1 cellular context compared by ENCODE assay signal in the genomic region with DNA sequence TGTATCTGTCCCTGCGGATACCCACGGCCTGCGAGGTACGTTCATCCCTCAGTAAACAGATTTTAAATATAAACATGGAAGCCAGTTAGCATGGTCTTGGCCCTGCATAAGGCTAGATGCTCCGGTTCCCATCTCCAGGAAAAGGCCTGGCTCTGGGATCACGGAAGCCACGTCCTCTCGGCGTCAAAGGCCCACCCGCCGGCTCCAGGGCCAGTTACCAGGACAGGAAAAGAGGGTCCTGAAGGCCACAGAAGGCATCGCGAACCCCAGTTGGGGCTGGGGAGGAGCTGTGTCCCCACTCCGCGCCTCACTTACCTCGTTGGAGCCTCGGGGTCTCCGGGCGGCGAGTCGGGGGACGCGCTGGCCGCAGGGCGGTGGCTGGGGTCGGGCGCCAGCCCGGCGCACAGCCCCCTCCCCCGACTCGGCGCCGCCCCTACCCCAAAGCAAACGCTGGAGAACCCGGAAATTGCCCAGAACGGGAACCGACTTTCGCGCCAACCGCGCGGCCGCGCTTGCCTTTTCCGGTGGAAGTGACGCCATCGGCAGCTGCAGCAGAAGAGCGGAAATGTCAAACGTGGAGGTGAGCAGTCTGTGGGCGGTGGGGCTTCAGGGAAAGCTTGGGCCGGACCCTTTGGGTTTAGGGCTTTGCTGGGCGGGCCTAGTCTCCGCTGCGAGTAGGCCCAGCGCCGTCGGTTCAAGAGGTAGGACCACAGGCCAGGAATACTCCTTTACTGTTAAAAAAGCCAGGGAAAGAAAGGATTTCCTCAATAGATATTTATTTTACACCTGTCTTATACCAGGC.
TF ChIP-seq lines count a peak whose summit lies in the region.

A gene (minus strand): TSS at position 488 of the 802 bp plus-strand sequence. CDS start 814 bp downstream, outside the sequence.

TF ChIP-seq in K562, 482 proteins besides CTCF, POLR2A, EP300 and RAD21 (continued from another document and continues in another):
- TF ChIP-seq ZZZ3 (IDR thresholded peaks at IDR 0.05) (0 out of 2 replicates have a peak, but pooled peaks have one; percentile 34), GABPA (tag; conservative IDR thresholded peaks at IDR 0.05; ENCODE audit: low read depth) (peak; percentile 95), TEAD1 (CRISPR knock-in tag; IDR thresholded peaks at IDR 0.05) (peak in 1 of 2 experiments; percentile 41; a peak in 1 of 4 replicates), CREB1 (IDR thresholded peaks at IDR 0.05) (peak; percentile 75), CREB1 (CRISPR knock-in tag; IDR thresholded peaks at IDR 0.05) (peak; percentile 67), ZSCAN29 (IDR thresholded peaks at IDR 0.05) (no peak), EGR1 (conservative IDR thresholded peaks at IDR 0.05) (peak; percentile 83), ZNF717 (CRISPR knock-in tag; IDR thresholded peaks at IDR 0.05) (no peak), ELF4 (CRISPR knock-in tag; IDR thresholded peaks at IDR 0.05) (peak; percentile 57; the same call in 1 of the 2 replicates), RBM22 (IDR thresholded peaks at IDR 0.05; ENCODE audit: low read depth, low read length, poor library complexity, severe bottlenecking) (peak; percentile 55), FOXM1 (IDR thresholded peaks at IDR 0.05; ENCODE audit: low read depth) (0 out of 2 replicates have a peak, but pooled peaks have one; percentile 46), FOXM1 (CRISPR knock-in tag; IDR thresholded peaks at IDR 0.05; ENCODE audit: low read depth) (no peak), RAD51 (IDR thresholded peaks at IDR 0.05; ENCODE audit: borderline replicate concordance, low read depth) (no peak), EP400 (IDR thresholded peaks at IDR 0.05) (peak; percentile 83), ZEB2 (IDR thresholded peaks at IDR 0.05) (peak; percentile 24; the same call in 1 of the 2 replicates), ZNF24 (IDR thresholded peaks at IDR 0.05) (no peak), JUNB (CRISPR knock-in tag; conservative IDR thresholded peaks at IDR 0.05) (no peak), ZNF431 (CRISPR knock-in tag; IDR thresholded peaks at IDR 0.05) (no peak), CCAR2 (IDR thresholded peaks at IDR 0.05; ENCODE audit: low read depth, low read length) (no peak), ZNF644 (tag; IDR thresholded peaks at IDR 0.05; ENCODE audit: low read depth) (no peak), RBM17 (IDR thresholded peaks at IDR 0.05; ENCODE audit: borderline replicate concordance, low read depth, low read length) (no peak), SNIP1 (IDR thresholded peaks at IDR 0.05; ENCODE audit: low read depth) (no peak), SUPT5H (IDR thresholded peaks at IDR 0.05) (peak; percentile 78), RB1 (IDR thresholded peaks at IDR 0.05; ENCODE audit: low read depth) (peak; percentile 84; the same call in 1 of the 2 replicates), MTA3 (IDR thresholded peaks at IDR 0.05; ENCODE audit: borderline replicate concordance) (0 out of 2 replicates have a peak, but pooled peaks have one; percentile 33), NR2F6 (CRISPR knock-in tag; IDR thresholded peaks at IDR 0.05) (no peak), JUND (IDR thresholded peaks at IDR 0.05; ENCODE audit: borderline replicate concordance, low read depth, low read length) (peak; percentile 78), JUND (tag; IDR thresholded peaks at IDR 0.05; ENCODE audit: borderline replicate concordance, low read depth, low read length) (peak; percentile 48; the same call in 1 of the 3 replicates), PHF8 (IDR thresholded peaks at IDR 0.05; ENCODE audit: borderline replicate concordance, low read length) (peak; percentile 70; the same call in 1 of the 2 replicates), ZFX (CRISPR knock-in tag; IDR thresholded peaks at IDR 0.05) (peak; percentile 77), POLR2G (IDR thresholded peaks at IDR 0.05; ENCODE audit: low read depth, low read length) (peak; percentile 94), HDAC3 (IDR thresholded peaks at IDR 0.05; ENCODE audit: borderline replicate concordance, partially characterized antibody) (no peak), ARID1B (IDR thresholded peaks at IDR 0.05) (no peak)
- TF ChIP-seq, protein P1, sequence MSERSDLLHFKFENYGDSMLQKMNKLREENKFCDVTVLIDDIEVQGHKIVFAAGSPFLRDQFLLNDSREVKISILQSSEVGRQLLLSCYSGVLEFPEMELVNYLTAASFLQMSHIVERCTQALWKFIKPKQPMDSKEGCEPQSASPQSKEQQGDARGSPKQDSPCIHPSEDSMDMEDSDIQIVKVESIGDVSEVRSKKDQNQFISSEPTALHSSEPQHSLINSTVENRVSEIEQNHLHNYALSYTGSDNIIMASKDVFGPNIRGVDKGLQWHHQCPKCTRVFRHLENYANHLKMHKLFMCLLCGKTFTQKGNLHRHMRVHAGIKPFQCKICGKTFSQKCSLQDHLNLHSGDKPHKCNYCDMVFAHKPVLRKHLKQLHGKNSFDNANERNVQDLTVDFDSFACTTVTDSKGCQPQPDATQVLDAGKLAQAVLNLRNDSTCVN (CRISPR knock-in tag; IDR thresholded peaks at IDR 0.05): no peak
- TF ChIP-seq, protein P2, sequence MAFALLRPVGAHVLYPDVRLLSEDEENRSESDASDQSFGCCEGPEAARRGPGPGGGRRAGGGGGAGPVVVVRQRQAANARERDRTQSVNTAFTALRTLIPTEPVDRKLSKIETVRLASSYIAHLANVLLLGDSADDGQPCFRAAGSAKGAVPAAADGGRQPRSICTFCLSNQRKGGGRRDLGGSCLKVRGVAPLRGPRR (CRISPR knock-in tag; IDR thresholded peaks at IDR 0.05): no peak
- TF ChIP-seq, protein P3, sequence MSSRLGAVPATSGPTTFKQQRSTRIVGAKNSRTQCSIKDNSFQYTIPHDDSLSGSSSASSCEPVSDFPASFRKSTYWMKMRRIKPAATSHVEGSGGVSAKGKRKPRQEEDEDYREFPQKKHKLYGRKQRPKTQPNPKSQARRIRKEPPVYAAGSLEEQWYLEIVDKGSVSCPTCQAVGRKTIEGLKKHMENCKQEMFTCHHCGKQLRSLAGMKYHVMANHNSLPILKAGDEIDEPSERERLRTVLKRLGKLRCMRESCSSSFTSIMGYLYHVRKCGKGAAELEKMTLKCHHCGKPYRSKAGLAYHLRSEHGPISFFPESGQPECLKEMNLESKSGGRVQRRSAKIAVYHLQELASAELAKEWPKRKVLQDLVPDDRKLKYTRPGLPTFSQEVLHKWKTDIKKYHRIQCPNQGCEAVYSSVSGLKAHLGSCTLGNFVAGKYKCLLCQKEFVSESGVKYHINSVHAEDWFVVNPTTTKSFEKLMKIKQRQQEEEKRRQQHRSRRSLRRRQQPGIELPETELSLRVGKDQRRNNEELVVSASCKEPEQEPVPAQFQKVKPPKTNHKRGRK (tag; IDR thresholded peaks at IDR 0.05): no peak
- TF ChIP-seq, protein P4, sequence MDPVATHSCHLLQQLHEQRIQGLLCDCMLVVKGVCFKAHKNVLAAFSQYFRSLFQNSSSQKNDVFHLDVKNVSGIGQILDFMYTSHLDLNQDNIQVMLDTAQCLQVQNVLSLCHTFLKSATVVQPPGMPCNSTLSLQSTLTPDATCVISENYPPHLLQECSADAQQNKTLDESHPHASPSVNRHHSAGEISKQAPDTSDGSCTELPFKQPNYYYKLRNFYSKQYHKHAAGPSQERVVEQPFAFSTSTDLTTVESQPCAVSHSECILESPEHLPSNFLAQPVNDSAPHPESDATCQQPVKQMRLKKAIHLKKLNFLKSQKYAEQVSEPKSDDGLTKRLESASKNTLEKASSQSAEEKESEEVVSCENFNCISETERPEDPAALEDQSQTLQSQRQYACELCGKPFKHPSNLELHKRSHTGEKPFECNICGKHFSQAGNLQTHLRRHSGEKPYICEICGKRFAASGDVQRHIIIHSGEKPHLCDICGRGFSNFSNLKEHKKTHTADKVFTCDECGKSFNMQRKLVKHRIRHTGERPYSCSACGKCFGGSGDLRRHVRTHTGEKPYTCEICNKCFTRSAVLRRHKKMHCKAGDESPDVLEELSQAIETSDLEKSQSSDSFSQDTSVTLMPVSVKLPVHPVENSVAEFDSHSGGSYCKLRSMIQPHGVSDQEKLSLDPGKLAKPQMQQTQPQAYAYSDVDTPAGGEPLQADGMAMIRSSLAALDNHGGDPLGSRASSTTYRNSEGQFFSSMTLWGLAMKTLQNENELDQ (CRISPR knock-in tag; IDR thresholded peaks at IDR 0.05; ENCODE audit: borderline replicate concordance): no peak
- TF ChIP-seq, protein P5, sequence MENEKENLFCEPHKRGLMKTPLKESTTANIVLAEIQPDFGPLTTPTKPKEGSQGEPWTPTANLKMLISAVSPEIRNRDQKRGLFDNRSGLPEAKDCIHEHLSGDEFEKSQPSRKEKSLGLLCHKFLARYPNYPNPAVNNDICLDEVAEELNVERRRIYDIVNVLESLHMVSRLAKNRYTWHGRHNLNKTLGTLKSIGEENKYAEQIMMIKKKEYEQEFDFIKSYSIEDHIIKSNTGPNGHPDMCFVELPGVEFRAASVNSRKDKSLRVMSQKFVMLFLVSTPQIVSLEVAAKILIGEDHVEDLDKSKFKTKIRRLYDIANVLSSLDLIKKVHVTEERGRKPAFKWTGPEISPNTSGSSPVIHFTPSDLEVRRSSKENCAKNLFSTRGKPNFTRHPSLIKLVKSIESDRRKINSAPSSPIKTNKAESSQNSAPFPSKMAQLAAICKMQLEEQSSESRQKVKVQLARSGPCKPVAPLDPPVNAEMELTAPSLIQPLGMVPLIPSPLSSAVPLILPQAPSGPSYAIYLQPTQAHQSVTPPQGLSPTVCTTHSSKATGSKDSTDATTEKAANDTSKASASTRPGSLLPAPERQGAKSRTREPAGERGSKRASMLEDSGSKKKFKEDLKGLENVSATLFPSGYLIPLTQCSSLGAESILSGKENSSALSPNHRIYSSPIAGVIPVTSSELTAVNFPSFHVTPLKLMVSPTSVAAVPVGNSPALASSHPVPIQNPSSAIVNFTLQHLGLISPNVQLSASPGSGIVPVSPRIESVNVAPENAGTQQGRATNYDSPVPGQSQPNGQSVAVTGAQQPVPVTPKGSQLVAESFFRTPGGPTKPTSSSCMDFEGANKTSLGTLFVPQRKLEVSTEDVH (IDR thresholded peaks at IDR 0.05; ENCODE audit: low read depth, partially characterized antibody): peak; percentile 97
- TF ChIP-seq, protein P6, sequence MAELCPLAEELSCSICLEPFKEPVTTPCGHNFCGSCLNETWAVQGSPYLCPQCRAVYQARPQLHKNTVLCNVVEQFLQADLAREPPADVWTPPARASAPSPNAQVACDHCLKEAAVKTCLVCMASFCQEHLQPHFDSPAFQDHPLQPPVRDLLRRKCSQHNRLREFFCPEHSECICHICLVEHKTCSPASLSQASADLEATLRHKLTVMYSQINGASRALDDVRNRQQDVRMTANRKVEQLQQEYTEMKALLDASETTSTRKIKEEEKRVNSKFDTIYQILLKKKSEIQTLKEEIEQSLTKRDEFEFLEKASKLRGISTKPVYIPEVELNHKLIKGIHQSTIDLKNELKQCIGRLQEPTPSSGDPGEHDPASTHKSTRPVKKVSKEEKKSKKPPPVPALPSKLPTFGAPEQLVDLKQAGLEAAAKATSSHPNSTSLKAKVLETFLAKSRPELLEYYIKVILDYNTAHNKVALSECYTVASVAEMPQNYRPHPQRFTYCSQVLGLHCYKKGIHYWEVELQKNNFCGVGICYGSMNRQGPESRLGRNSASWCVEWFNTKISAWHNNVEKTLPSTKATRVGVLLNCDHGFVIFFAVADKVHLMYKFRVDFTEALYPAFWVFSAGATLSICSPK (IDR thresholded peaks at IDR 0.05; ENCODE audit: borderline replicate concordance): no peak
- TF ChIP-seq, protein P7, sequence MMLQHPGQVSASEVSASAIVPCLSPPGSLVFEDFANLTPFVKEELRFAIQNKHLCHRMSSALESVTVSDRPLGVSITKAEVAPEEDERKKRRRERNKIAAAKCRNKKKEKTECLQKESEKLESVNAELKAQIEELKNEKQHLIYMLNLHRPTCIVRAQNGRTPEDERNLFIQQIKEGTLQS (IDR thresholded peaks at IDR 0.05): peak; percentile 54
- TF ChIP-seq, protein P7 (CRISPR knock-in tag; conservative IDR thresholded peaks at IDR 0.05): no peak
- TF ChIP-seq, protein P8, sequence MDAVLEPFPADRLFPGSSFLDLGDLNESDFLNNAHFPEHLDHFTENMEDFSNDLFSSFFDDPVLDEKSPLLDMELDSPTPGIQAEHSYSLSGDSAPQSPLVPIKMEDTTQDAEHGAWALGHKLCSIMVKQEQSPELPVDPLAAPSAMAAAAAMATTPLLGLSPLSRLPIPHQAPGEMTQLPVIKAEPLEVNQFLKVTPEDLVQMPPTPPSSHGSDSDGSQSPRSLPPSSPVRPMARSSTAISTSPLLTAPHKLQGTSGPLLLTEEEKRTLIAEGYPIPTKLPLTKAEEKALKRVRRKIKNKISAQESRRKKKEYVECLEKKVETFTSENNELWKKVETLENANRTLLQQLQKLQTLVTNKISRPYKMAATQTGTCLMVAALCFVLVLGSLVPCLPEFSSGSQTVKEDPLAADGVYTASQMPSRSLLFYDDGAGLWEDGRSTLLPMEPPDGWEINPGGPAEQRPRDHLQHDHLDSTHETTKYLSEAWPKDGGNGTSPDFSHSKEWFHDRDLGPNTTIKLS (IDR thresholded peaks at IDR 0.05; ENCODE audit: borderline replicate concordance, low read depth): peak; percentile 54; the same call in 1 of the 2 replicates
- TF ChIP-seq, protein P9, sequence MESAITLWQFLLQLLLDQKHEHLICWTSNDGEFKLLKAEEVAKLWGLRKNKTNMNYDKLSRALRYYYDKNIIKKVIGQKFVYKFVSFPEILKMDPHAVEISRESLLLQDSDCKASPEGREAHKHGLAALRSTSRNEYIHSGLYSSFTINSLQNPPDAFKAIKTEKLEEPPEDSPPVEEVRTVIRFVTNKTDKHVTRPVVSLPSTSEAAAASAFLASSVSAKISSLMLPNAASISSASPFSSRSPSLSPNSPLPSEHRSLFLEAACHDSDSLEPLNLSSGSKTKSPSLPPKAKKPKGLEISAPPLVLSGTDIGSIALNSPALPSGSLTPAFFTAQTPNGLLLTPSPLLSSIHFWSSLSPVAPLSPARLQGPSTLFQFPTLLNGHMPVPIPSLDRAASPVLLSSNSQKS (CRISPR knock-in tag; IDR thresholded peaks at IDR 0.05): no peak
- TF ChIP-seq, protein P10, sequence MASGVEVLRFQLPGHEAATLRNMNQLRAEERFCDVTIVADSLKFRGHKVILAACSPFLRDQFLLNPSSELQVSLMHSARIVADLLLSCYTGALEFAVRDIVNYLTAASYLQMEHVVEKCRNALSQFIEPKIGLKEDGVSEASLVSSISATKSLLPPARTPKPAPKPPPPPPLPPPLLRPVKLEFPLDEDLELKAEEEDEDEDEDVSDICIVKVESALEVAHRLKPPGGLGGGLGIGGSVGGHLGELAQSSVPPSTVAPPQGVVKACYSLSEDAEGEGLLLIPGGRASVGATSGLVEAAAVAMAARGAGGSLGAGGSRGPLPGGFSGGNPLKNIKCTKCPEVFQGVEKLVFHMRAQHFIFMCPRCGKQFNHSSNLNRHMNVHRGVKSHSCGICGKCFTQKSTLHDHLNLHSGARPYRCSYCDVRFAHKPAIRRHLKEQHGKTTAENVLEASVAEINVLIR (CRISPR knock-in tag; IDR thresholded peaks at IDR 0.05): peak; percentile 61
- TF ChIP-seq, protein P11, sequence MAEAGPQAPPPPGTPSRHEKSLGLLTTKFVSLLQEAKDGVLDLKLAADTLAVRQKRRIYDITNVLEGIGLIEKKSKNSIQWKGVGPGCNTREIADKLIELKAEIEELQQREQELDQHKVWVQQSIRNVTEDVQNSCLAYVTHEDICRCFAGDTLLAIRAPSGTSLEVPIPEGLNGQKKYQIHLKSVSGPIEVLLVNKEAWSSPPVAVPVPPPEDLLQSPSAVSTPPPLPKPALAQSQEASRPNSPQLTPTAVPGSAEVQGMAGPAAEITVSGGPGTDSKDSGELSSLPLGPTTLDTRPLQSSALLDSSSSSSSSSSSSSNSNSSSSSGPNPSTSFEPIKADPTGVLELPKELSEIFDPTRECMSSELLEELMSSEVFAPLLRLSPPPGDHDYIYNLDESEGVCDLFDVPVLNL (CRISPR knock-in tag; IDR thresholded peaks at IDR 0.05; ENCODE audit: low read depth): peak; percentile 87
